ENCODE assay signal across 17 cellular contexts in the genomic region with DNA sequence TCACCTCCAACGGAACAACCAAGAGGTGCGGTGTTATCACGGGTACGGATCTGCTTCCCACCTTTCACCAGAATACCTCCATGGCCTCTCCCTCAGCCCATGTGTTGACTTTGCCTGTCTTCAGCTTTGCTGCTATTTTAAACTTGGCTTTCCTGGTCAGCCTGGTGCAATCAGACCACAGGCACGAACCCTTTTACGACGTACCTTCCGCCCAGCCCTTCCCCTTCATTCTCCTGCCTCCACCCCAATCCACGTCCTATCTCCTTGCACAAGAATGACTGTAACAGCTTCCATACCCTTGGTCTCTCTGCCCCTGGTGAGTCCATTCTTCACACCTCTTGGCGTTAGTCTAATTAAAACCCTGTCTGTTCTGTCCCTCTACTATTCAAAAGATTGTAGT.
DNase-seq lines count a peak whose midpoint lies in the region; ATAC-seq and TF ChIP-seq lines count a peak whose summit lies in the region.
"Had no signal": no experiment of that assay in that cellular context is flagged by ENCODE, and none has a peak within 500 bp of the region (broad histone marks: within the 10 kb centered on the region; RNA-seq: fewer than 3 reads in every experiment).

No MANE protein-coding gene starts in this region.

- no peak overlapping the region for H3K9ac ChIP-seq in mesendoderm (ENCODE audit: low read length)

- H3K23ac ChIP-seq in mesendoderm (ENCODE audit: low read length), result no peak overlapping the region

- peak overlapping the region; percentile 9 for H3K56ac ChIP-seq in mesendoderm (ENCODE audit: low read length)

- peak; percentile 62 for DNase-seq in AG10803 (ENCODE audit: low read depth)
- DNase-seq in LHCN-M2 (ENCODE audit: low read depth), result peak; percentile 81
- DNase-seq in amniotic epithelial cell (ENCODE audit: low read depth), result peak; percentile 71
- peak; percentile 77 for DNase-seq in mesendoderm
- DNase-seq in activated CD4-positive, alpha-beta T cell treated with anti-CD3 and anti-CD28 coated beads, Interleukin-2, amount 50 U/mL, for 48 hours, result no peak
- DNase-seq in anterior cingulate cortex (lab: John Stamatoyannopoulos, UW), result no peak
- DNase-seq in activated CD4-positive, alpha-beta T cell treated with anti-CD3 and anti-CD28 coated beads, Interleukin-2, amount 10 ng/mL, durations not matched to agents 7 days and 5 days, result no peak
- DNase-seq: activated CD8-positive, alpha-beta T cell treated with anti-CD3 and anti-CD28 coated beads for 36 hours; activated naive CD4-positive, alpha-beta T cell treated with anti-CD3 and anti-CD28 coated beads, Interleukin-2, amount 50 U/mL, for 16 hours; DMS79 treated with DMSO at 0.1 percent for 48 hours; NCI-H2029; nephron progenitor cell; stimulated activated CD4-positive, alpha-beta T cell treated with anti-CD3 and anti-CD28 coated beads, Interleukin-12 subunit alpha, Interleukin-12 subunit beta, amount 100 ng/mL, for 4 hours; T-helper 2 cell; upper lobe of right lung had no signal

- H3K36me3 Mint-ChIP-seq in activated CD4-positive, alpha-beta T cell treated with anti-CD3 and anti-CD28 coated beads, Interleukin-2, amount 10 ng/mL, durations not matched to agents 7 days and 5 days (ENCODE audit: low read depth), result no peaks in the 10 kb centered on the region
- H3K36me3 Mint-ChIP-seq: IgD-negative memory B cell had no signal

- H2AK5ac ChIP-seq in mesendoderm (ENCODE audit: low read length), result no peak overlapping the region

- peak overlapping the region; percentile 23 for H2BK5ac ChIP-seq in mesendoderm (ENCODE audit: low read length)

- POLR2A ChIA-PET in activated CD4-positive, alpha-beta T cell treated with anti-CD3 and anti-CD28 coated beads, Interleukin-2, amount 10 ng/mL, durations not matched to agents 7 days and 5 days (lab: Charles Lee), result no interaction called here

- ATAC-seq in HG02798 (IDR thresholded peaks at IDR 0.05; ENCODE audit: poor library complexity, unreplicated experiment), result no peak
- ATAC-seq: activated CD8-positive, alpha-beta T cell treated with anti-CD3 and anti-CD28 coated beads for 36 hours; upper lobe of right lung had no signal

- CTCF ChIA-PET in activated CD4-positive, alpha-beta T cell treated with anti-CD3 and anti-CD28 coated beads, Interleukin-2, amount 10 ng/mL, durations not matched to agents 7 days and 5 days (lab: Charles Lee), result no interaction called here

- H3K4me1 Mint-ChIP-seq in activated CD4-positive, alpha-beta T cell treated with anti-CD3 and anti-CD28 coated beads, Interleukin-2, amount 10 ng/mL, durations not matched to agents 7 days and 5 days, result no peaks in the 10 kb centered on the region
- H3K4me1 Mint-ChIP-seq: IgD-negative memory B cell had no signal

- no peak overlapping the region for H3K27ac Mint-ChIP-seq in activated CD4-positive, alpha-beta T cell treated with anti-CD3 and anti-CD28 coated beads, Interleukin-2, amount 10 ng/mL, durations not matched to agents 7 days and 5 days
- H3K27ac Mint-ChIP-seq: activated CD8-positive, alpha-beta T cell treated with anti-CD3 and anti-CD28 coated beads for 36 hours; IgD-negative memory B cell; nephron progenitor cell had no signal

- H3K4me3 ChIP-seq in AG10803 (ENCODE audit: low read length), result no peak overlapping the region
- no peak overlapping the region for H3K4me3 ChIP-seq in mesendoderm (ENCODE audit: low read length)
- H3K4me3 ChIP-seq: upper lobe of right lung had no signal

- H3K9me3 Mint-ChIP-seq in activated CD4-positive, alpha-beta T cell treated with anti-CD3 and anti-CD28 coated beads, Interleukin-2, amount 10 ng/mL, durations not matched to agents 7 days and 5 days, result no peaks in the 10 kb centered on the region
- H3K9me3 Mint-ChIP-seq: activated CD8-positive, alpha-beta T cell treated with anti-CD3 and anti-CD28 coated beads for 36 hours had no signal

- no peak overlapping the region for H3K4me2 ChIP-seq in mesendoderm (ENCODE audit: low read length)

- no peak overlapping the region for H3K4me3 Mint-ChIP-seq in activated CD4-positive, alpha-beta T cell treated with anti-CD3 and anti-CD28 coated beads, Interleukin-2, amount 10 ng/mL, durations not matched to agents 7 days and 5 days
- H3K4me3 Mint-ChIP-seq: activated CD8-positive, alpha-beta T cell treated with anti-CD3 and anti-CD28 coated beads for 36 hours; IgD-negative memory B cell; nephron progenitor cell had no signal

- H3K27me3 Mint-ChIP-seq in activated CD4-positive, alpha-beta T cell treated with anti-CD3 and anti-CD28 coated beads, Interleukin-2, amount 10 ng/mL, durations not matched to agents 7 days and 5 days, result no peaks in the 10 kb centered on the region
- H3K27me3 Mint-ChIP-seq: activated CD8-positive, alpha-beta T cell treated with anti-CD3 and anti-CD28 coated beads for 36 hours; IgD-negative memory B cell had no signal

- no peak overlapping the region for H2BK15ac ChIP-seq in mesendoderm (replicated peaks; ENCODE audit: low read depth)

- no peak for TF ChIP-seq CTCF in AG10803 (conservative IDR thresholded peaks at IDR 0.05; ENCODE audit: low read length)

- no peak overlapping the region for H3K18ac ChIP-seq in mesendoderm (ENCODE audit: low read length)

- H3K27ac ChIP-seq in mesendoderm (ENCODE audit: low read depth, low read length), result no peak overlapping the region
- H3K27ac ChIP-seq: upper lobe of right lung had no signal

- peak overlapping the region; percentile 41 for H4K5ac ChIP-seq in mesendoderm (ENCODE audit: low read length)

- peaks cover 13% of the 10 kb centered on the region for H3K4me1 ChIP-seq in mesendoderm (ENCODE audit: control insufficient read depth, low read depth, low read length)
- H3K4me1 ChIP-seq: upper lobe of right lung had no signal

- no peaks in the 10 kb centered on the region for H3K79me2 ChIP-seq in mesendoderm (ENCODE audit: control insufficient read depth, insufficient read depth, low read length)

- H2BK120ac ChIP-seq in mesendoderm (ENCODE audit: low read depth, low read length), result no peak overlapping the region

- WGBS in mesendoderm (ENCODE audit: extremely low coverage, insufficient coverage, low lambda C conversion rate), result no CpG with 5 or more reads among the region's 10 CpGs

- no peaks in the 10 kb centered on the region for H3K27me3 ChIP-seq in mesendoderm (ENCODE audit: insufficient read depth, low read length, poor library complexity)
- H3K27me3 ChIP-seq: upper lobe of right lung had no signal

- H3K79me1 ChIP-seq in mesendoderm (ENCODE audit: low read length), result no peaks in the 10 kb centered on the region

- H3K36me3 ChIP-seq in mesendoderm (ENCODE audit: control insufficient read depth, insufficient read depth, low read length), result no peaks in the 10 kb centered on the region
- H3K36me3 ChIP-seq: upper lobe of right lung had no signal

- H3K4ac ChIP-seq in mesendoderm (ENCODE audit: low read depth, low read length), result no peak overlapping the region

- H4K8ac ChIP-seq in mesendoderm (ENCODE audit: low read depth, low read length), result no peak overlapping the region

Comparison
In these comparisons a context has a peak if more than half of its experiments do, and no peak if none do; other contexts are left out.
1. DNase-seq: peak in AG10803 (single experiment), LHCN-M2 (single experiment), amniotic epithelial cell (single experiment) and mesendoderm (single experiment); none in activated CD4-positive, alpha-beta T cell treated with anti-CD3 and anti-CD28 coated beads, Interleukin-2, amount 50 U/mL, for 48 hours (0 of 2), anterior cingulate cortex (0 of 58) and activated CD4-positive, alpha-beta T cell treated with anti-CD3 and anti-CD28 coated beads, Interleukin-2, amount 10 ng/mL, durations not matched to agents 7 days and 5 days (single experiment).